ENCODE assay signal across 19 cellular contexts in genomic region chr2:12867888-12868287, GRCh38.
"Had no signal": no experiment of that assay in that cellular context is flagged by ENCODE, and none has a peak within 500 bp of the region (broad histone marks: within the 10 kb centered on the region; RNA-seq: fewer than 3 reads in every experiment).

No MANE protein-coding gene starts in this region.

- H3K4me1 ChIP-seq: colonic mucosa, heart left ventricle, right atrium auricular region, transverse colon had no signal

- H3K27ac ChIP-seq: colonic mucosa, heart left ventricle, neutrophil, ovary, right atrium auricular region, skin epidermis, thoracic aorta, transverse colon had no signal

- H3K36me3 ChIP-seq: colonic mucosa, heart left ventricle, neutrophil, ovary, right atrium auricular region, sigmoid colon, thoracic aorta, transverse colon had no signal

- DNase-seq: cerebellar nuclear complex; colonic mucosa; dermis blood vessel endothelial cell; erythroblast; heart left ventricle; hypothalamus; left ventricle myocardium superior; naive thymus-derived CD8-positive, alpha-beta T cell; sigmoid colon; stimulated activated CD4-positive, alpha-beta T cell treated with anti-CD3 and anti-CD28 coated beads, Interleukin-2, amount 100 ng/mL, for 24 hours; stimulated activated CD4-positive, alpha-beta T cell treated with anti-CD3 and anti-CD28 coated beads, Interleukin-4, amount 100 ng/mL, for 4 hours; stimulated activated naive B cell treated with anti-CD40 and anti-IgM and Interleukin-4, amounts not matched to agents 10 μg/mL and 1 μg/mL and 100 μg/mL, for 72 hours; stimulated activated naive CD8-positive, alpha-beta T cell treated with anti-CD3 and anti-CD28 coated beads, Interleukin-15, amount 100 ng/mL, for 72 hours; transverse colon had no signal

- H3K4me3 ChIP-seq: colonic mucosa, heart left ventricle, ovary, right atrium auricular region, sigmoid colon, skin epidermis, thoracic aorta, transverse colon had no signal

- ATAC-seq: left ventricle myocardium superior; naive thymus-derived CD8-positive, alpha-beta T cell; stimulated activated naive B cell treated with anti-CD40 and anti-IgM and Interleukin-4, amounts not matched to agents 10 μg/mL and 1 μg/mL and 100 μg/mL, for 72 hours; stimulated activated naive CD8-positive, alpha-beta T cell treated with anti-CD3 and anti-CD28 coated beads, Interleukin-15, amount 100 ng/mL, for 72 hours had no signal

- H3K9me3 ChIP-seq: colonic mucosa, neutrophil, ovary had no signal

- H3K27me3 ChIP-seq: colonic mucosa, heart left ventricle, neutrophil, ovary, right atrium auricular region, sigmoid colon, transverse colon had no signal
